ENCODE assay signal across 10 cellular contexts in genomic region chr4:153116101-153116680, GRCh38.
DNase-seq lines count a peak whose midpoint lies in the region; ATAC-seq, FAIRE-seq and TF ChIP-seq lines count a peak whose summit lies in the region.
"Had no signal": no experiment of that assay in that cellular context is flagged by ENCODE, and none has a peak within 500 bp of the region (broad histone marks: within the 10 kb centered on the region; RNA-seq: fewer than 3 reads in every experiment).

No MANE protein-coding gene starts in this region.

- no peaks in the 10 kb centered on the region for H3K36me3 ChIP-seq in mesenchymal stem cell (ENCODE audit: control insufficient read depth in 1 of 2, insufficient read depth in 2 of 2, low read depth in 1 of 2, low read length in 2 of 2)
- H3K36me3 ChIP-seq: Peyer's patch had no signal

- H3K9ac ChIP-seq in mesenchymal stem cell (ENCODE audit: low read length): peak overlapping the region; percentile 65

- CTCF ChIA-PET in A549 (lab: Yijun Ruan, JAX): interaction anchor here (0.7 to 10.5 kb wide), 3 partner anchors 11 to 32 kb away, joined by 3 to 68 read pairs (median 23); no protein-coding TSS in a partner anchor

- TF ChIP-seq POLR2A in A549 (IDR thresholded peaks at IDR 0.05; ENCODE audit: low read length): no peak

- H4K91ac ChIP-seq in mesenchymal stem cell (ENCODE audit: low read length): no peak overlapping the region

- H3K4me3 Mint-ChIP-seq in activated naive CD8-positive, alpha-beta T cell treated with anti-CD3 and anti-CD28 coated beads for 36 hours: peak overlapping the region; percentile 19

- FAIRE-seq in A549 (lab: Jason Lieb, UNC): no peak

- H3K18ac ChIP-seq in mesenchymal stem cell (ENCODE audit: low read depth in 1 of 2, low read length in 2 of 2): peak overlapping the region in 1 of 2 experiments; percentile 19

- no peak for TF ChIP-seq RAD21 in A549 (conservative IDR thresholded peaks at IDR 0.05 in 1 of 2, IDR thresholded peaks at IDR 0.05 in 1 of 2)

- no peak overlapping the region for H2BK15ac ChIP-seq in mesenchymal stem cell (ENCODE audit: low read depth, poor library complexity, severe bottlenecking)

- TF ChIP-seq CTCF in A549 (IDR thresholded peaks at IDR 0.05): no peak

- H3K4me2 ChIP-seq in A549 (peak overlapping the region; percentile 72), mesenchymal stem cell (ENCODE audit: low read length, poor library complexity, severe bottlenecking) (peak overlapping the region; percentile 17)

- H3K27ac Mint-ChIP-seq in activated naive CD8-positive, alpha-beta T cell treated with anti-CD3 and anti-CD28 coated beads for 36 hours: no peak overlapping the region

- DNase-seq in A549 (ENCODE audit: low read depth in 1 of 2, low spot score in 1 of 2) (no peak), mesenchymal stem cell (no peak), left colon (no peak), inferior parietal cortex (ENCODE audit: extremely low spot score) (no peak)
- DNase-seq in activated naive CD8-positive, alpha-beta T cell treated with anti-CD3 and anti-CD28 coated beads for 36 hours: no peak
- DNase-seq in activated naive CD4-positive, alpha-beta T cell (lab: John Stamatoyannopoulos, UW): no peak
- DNase-seq: hippocampal formation had no signal

- H3K4me1 ChIP-seq in A549 (peaks cover 39% of the 10 kb centered on the region), mesenchymal stem cell (ENCODE audit: control insufficient read depth, insufficient read depth, low read depth, low read length) (peaks cover 24% of the 10 kb centered on the region)

- H3K9me3 Mint-ChIP-seq in activated naive CD8-positive, alpha-beta T cell treated with anti-CD3 and anti-CD28 coated beads for 36 hours: no peaks in the 10 kb centered on the region

- intact Hi-C loops in left colon (cut with DNase I, micrococcal nuclease): no loop called here

- no peaks in the 10 kb centered on the region for H3K79me1 ChIP-seq in mesenchymal stem cell (replicated peaks; ENCODE audit: low read length, poor library complexity, severe bottlenecking)

- H3K14ac ChIP-seq in mesenchymal stem cell (ENCODE audit: low read length in 2 of 2): no peak overlapping the region

- TF ChIP-seq EP300 in A549 (IDR thresholded peaks at IDR 0.05): no peak

- POLR2A ChIA-PET in A549 (lab: Yijun Ruan, JAX): no interaction called here

- no peak overlapping the region for H4K8ac ChIP-seq in mesenchymal stem cell (ENCODE audit: low read length)

- no peaks in the 10 kb centered on the region for H3K36me3 Mint-ChIP-seq in activated naive CD8-positive, alpha-beta T cell treated with anti-CD3 and anti-CD28 coated beads for 36 hours

- no peaks in the 10 kb centered on the region for H3K27me3 Mint-ChIP-seq in activated naive CD8-positive, alpha-beta T cell treated with anti-CD3 and anti-CD28 coated beads for 36 hours

- H2BK5ac ChIP-seq in mesenchymal stem cell (ENCODE audit: low read depth, low read length, poor library complexity, severe bottlenecking): peak overlapping the region; percentile 19

- H2AK5ac ChIP-seq in mesenchymal stem cell (ENCODE audit: low read length, severe bottlenecking): peak overlapping the region; percentile 28

- no peak overlapping the region for H2BK12ac ChIP-seq in mesenchymal stem cell (ENCODE audit: low read length in 2 of 2)

- peak overlapping the region; percentile 80 to 92 for H3K27ac ChIP-seq in A549
- H3K27ac ChIP-seq in mesenchymal stem cell (ENCODE audit: low read length, poor library complexity, severe bottlenecking): peak overlapping the region; percentile 90

- H2BK120ac ChIP-seq in mesenchymal stem cell (ENCODE audit: low read depth, low read length): no peak overlapping the region

- peaks cover 0 to 14% of the 10 kb centered on the region in 2 experiments for H3K27me3 ChIP-seq in mesenchymal stem cell (ENCODE audit: control insufficient read depth in 1 of 2, insufficient read depth in 1 of 2, low read length in 2 of 2)
- H3K27me3 ChIP-seq: Peyer's patch had no signal

- H3K9me3 ChIP-seq in A549 (no peaks in the 10 kb centered on the region), mesenchymal stem cell (ENCODE audit: control insufficient read depth, low read length) (no peaks in the 10 kb centered on the region)
- H3K9me3 ChIP-seq: Peyer's patch had no signal

- H3K4me3 ChIP-seq in A549 (0 out of 3 replicates have a peak overlapping the region, but pooled peaks have one; percentile 20), mesenchymal stem cell (ENCODE audit: insufficient read depth in 1 of 2, low read depth in 1 of 2, low read length in 2 of 2) (peak overlapping the region in 1 of 2 experiments; percentile 65)

- H2AFZ ChIP-seq in mesenchymal stem cell (ENCODE audit: low read depth, low read length): no peak overlapping the region

- ATAC-seq in A549: peak in 1 of 2 experiments; percentile 42; a peak in 3 of 6 replicates
- ATAC-seq in GM19351 (IDR thresholded peaks at IDR 0.05; ENCODE audit: unreplicated experiment): peak; percentile 14
- no peak for ATAC-seq in HG03342 (IDR thresholded peaks at IDR 0.05; ENCODE audit: unreplicated experiment)
- ATAC-seq in left colon: no peak

- H3K4me1 Mint-ChIP-seq in activated naive CD8-positive, alpha-beta T cell treated with anti-CD3 and anti-CD28 coated beads for 36 hours: peaks cover 12% of the 10 kb centered on the region

- H3K23ac ChIP-seq in mesenchymal stem cell (ENCODE audit: low read length in 2 of 2): no peak overlapping the region

- H3K4ac ChIP-seq in mesenchymal stem cell (ENCODE audit: low read depth in 1 of 2, low read length in 2 of 2): no peak overlapping the region

- WGBS in A549 (ENCODE audit: missing lambda C conversion rate): 68% methylated on average over 5 of the region's 6 CpGs
- 86% methylated on average over 6 of the region's 6 CpGs for WGBS in mesenchymal stem cell

TF ChIP-seq in A549, 52 proteins besides CTCF, POLR2A, EP300 and RAD21:
- TF ChIP-seq RARB (CRISPR knock-in tag; IDR thresholded peaks at IDR 0.05): no peak
- TF ChIP-seq HOXA7 (CRISPR knock-in tag; IDR thresholded peaks at IDR 0.05): no peak
- TF ChIP-seq HES2 (IDR thresholded peaks at IDR 0.05): no peak
- TF ChIP-seq ZSCAN20 (CRISPR knock-in tag; IDR thresholded peaks at IDR 0.05): no peak
- no peak for TF ChIP-seq RNF2 (IDR thresholded peaks at IDR 0.05; ENCODE audit: borderline replicate concordance, low read depth)
- TF ChIP-seq HOXB5 (CRISPR knock-in tag; IDR thresholded peaks at IDR 0.05): no peak
- no peak for TF ChIP-seq ZNF302 (CRISPR knock-in tag; IDR thresholded peaks at IDR 0.05)
- no peak for TF ChIP-seq RCOR1 (IDR thresholded peaks at IDR 0.05; ENCODE audit: low read depth, low read length)
- no peak for TF ChIP-seq CBX8 (IDR thresholded peaks at IDR 0.05)
- TF ChIP-seq NPAS2 (CRISPR knock-in tag; IDR thresholded peaks at IDR 0.05; ENCODE audit: borderline replicate concordance): no peak
- TF ChIP-seq HMGXB4 (CRISPR knock-in tag; IDR thresholded peaks at IDR 0.05; ENCODE audit: borderline replicate concordance): no peak
- no peak for TF ChIP-seq JUNB (IDR thresholded peaks at IDR 0.05)
- TF ChIP-seq BCL3 (IDR thresholded peaks at IDR 0.05): no peak
